14 cellular contexts compared by ENCODE assay signal in the genomic region with DNA sequence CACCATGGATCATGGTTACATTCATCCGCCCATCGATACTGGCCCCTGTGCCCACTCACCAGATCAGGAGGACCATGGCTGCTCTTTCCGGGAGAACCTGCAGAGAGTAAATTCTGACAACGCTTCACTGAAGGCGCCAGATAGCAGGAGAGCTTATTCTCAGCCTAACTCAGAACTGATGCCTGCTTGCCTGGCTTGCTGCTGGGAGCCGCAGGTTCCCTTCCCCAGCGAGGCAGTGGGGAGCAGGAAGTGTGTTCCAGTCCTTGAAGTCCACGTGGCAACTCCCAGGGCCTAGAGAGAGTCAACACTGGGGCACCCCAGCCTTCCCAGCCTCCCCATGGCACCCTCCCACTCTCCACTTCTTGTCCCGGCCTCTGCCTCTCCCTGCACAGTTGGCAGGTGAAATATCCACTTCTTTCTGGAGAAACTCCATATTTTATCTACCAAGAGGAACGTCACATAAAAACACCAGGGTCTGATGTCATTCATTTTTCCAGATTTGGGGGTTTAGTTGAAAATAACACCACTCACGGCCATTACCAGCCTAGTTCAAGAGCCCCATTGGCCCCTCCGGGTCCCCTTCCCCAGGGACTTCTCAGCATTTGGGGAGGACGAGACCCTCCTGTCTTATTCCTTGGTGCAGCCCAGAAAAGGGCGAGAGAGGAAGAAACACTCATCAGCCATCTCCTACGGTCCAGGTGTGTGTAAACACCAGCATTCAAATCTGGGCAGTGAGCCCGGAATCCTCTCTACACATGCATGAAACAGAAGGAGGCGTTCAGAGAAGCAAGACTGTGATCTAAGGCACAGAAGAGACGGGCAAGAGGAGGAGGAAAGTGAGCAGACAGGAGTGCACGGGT. TPM values are rescaled to one million over a fixed set of nuclear protein-coding genes. Genes with fewer than 3 reads are reported as not detected.
A peak's percentile ranks its signal among the peaks of the same experiment; 100 is the strongest.
DNase-seq lines count a peak whose midpoint lies in the region; ATAC-seq and TF ChIP-seq lines count a peak whose summit lies in the region.
"Had no signal": no experiment of that assay in that cellular context is flagged by ENCODE, and none has a peak within 500 bp of the region (broad histone marks: within the 10 kb centered on the region; RNA-seq: fewer than 3 reads in every experiment).

No MANE protein-coding gene starts in this region.

- H3K9me3 ChIP-seq in prostate gland = no peaks in the 10 kb centered on the region

- peak overlapping the region; percentile 4 to 67 (median 18) for H3K4me3 Mint-ChIP-seq in IgD-negative memory B cell
- H3K4me3 Mint-ChIP-seq: CD4-positive, CD25-positive, alpha-beta regulatory T cell; endodermal cell; stimulated activated naive B cell treated with anti-CD40 and anti-IgM and Interleukin-4, amounts not matched to agents 10 μg/mL and 1 μg/mL and 100 μg/mL, for 72 hours had no signal

- H3K27me3 ChIP-seq in prostate gland (replicated peaks; ENCODE audit: insufficient read depth) = no peaks in the 10 kb centered on the region

- H3K36me3 ChIP-seq in prostate gland = no peaks in the 10 kb centered on the region

- no peak overlapping the region for H3K27ac Mint-ChIP-seq in IgD-negative memory B cell
- H3K27ac Mint-ChIP-seq: CD4-positive, CD25-positive, alpha-beta regulatory T cell; endodermal cell; stimulated activated naive B cell treated with anti-CD40 and anti-IgM and Interleukin-4, amounts not matched to agents 10 μg/mL and 1 μg/mL and 100 μg/mL, for 72 hours had no signal

- no peaks in the 10 kb centered on the region for H3K9me3 Mint-ChIP-seq in IgD-negative memory B cell
- H3K9me3 Mint-ChIP-seq: endodermal cell; stimulated activated naive B cell treated with anti-CD40 and anti-IgM and Interleukin-4, amounts not matched to agents 10 μg/mL and 1 μg/mL and 100 μg/mL, for 72 hours had no signal

- peaks cover 9 to 13% (median 9%) of the 10 kb centered on the region in 3 donors for H3K4me1 Mint-ChIP-seq in IgD-negative memory B cell

- 48% methylated on average over 19 of the region's 19 CpGs for WGBS in prostate gland

- H3K27ac ChIP-seq in epithelial cell of prostate (peak overlapping the region; percentile 58), prostate gland (no peak overlapping the region)
- H3K27ac ChIP-seq: GM23248 had no signal

- no peak overlapping the region for H3K4me3 ChIP-seq in prostate gland
- H3K4me3 ChIP-seq: GM23248 had no signal

- no peak for TF ChIP-seq CTCF in prostate gland (IDR thresholded peaks at IDR 0.05)

- H3K36me3 Mint-ChIP-seq in IgD-negative memory B cell = peaks cover 2% of the 10 kb centered on the region
- H3K36me3 Mint-ChIP-seq: CD4-positive, CD25-positive, alpha-beta regulatory T cell had no signal

- DNase-seq in NCI-H226 (peak; percentile 76), epithelial cell of prostate (ENCODE audit: low read depth, low spot score) (no peak), prostate gland (ENCODE audit: low spot score) (peak; percentile 75), NCI-H1930 (lab: John Stamatoyannopoulos, UW) (no peak)
- DNase-seq: CD4-positive, CD25-positive, alpha-beta regulatory T cell; endodermal cell; GM23248; head of caudate nucleus; NCI-H510A treated with DMSO at 0.1 percent for 48 hours; SIG-M5; stimulated activated naive B cell treated with anti-CD40 and anti-IgM and Interleukin-4, amounts not matched to agents 10 μg/mL and 1 μg/mL and 100 μg/mL, for 72 hours had no signal

- no peak for TF ChIP-seq POLR2A in prostate gland (IDR thresholded peaks at IDR 0.05)

- ATAC-seq in GM21786 (IDR thresholded peaks at IDR 0.05; ENCODE audit: unreplicated experiment) (no peak), GM18873 (IDR thresholded peaks at IDR 0.05; ENCODE audit: low FRiP score, unreplicated experiment) (no peak)
- ATAC-seq: stimulated activated naive B cell treated with anti-CD40 and anti-IgM and Interleukin-4, amounts not matched to agents 10 μg/mL and 1 μg/mL and 100 μg/mL, for 72 hours had no signal

- intact Hi-C loops in prostate gland (cut with DNase I) = loop anchor here (5.0 kb wide), 1 partner anchor 32 kb away; no protein-coding TSS in a partner anchor

- no peaks in the 10 kb centered on the region for H3K4me1 ChIP-seq in prostate gland (replicated peaks)

- H3K27me3 Mint-ChIP-seq in IgD-negative memory B cell = peaks cover 40% of the 10 kb centered on the region

RNA-seq across cellular contexts. Expression of a gene that starts 3.5 kb away (rescaled TPM):
- 25.1 TPM for polyA plus RNA-seq in IgD-negative memory B cell
- 100 to 1,000 TPM in 1 of 2 donors, 10 to 100 TPM in 1; 51.9 to 133 TPM for total RNA-seq in prostate gland

RNA-seq across cellular contexts. Expression of a gene that starts 50.4 kb away (rescaled TPM):
- polyA plus RNA-seq in IgD-negative memory B cell = not detected
- not detected for total RNA-seq in prostate gland
- total RNA-seq: CD4-positive, CD25-positive, alpha-beta regulatory T cell; endodermal cell; GM23248 had no signal
- polyA plus RNA-seq: CD4-positive, CD25-positive, alpha-beta regulatory T cell; GM23248 had no signal

Comparison
In these comparisons a context has a peak if more than half of its experiments do, and no peak if none do; other contexts are left out.
1. DNase-seq: peak in NCI-H226 (single experiment) and prostate gland (single experiment); none in epithelial cell of prostate (single experiment) and NCI-H1930 (0 of 2).